In the genomic region with DNA sequence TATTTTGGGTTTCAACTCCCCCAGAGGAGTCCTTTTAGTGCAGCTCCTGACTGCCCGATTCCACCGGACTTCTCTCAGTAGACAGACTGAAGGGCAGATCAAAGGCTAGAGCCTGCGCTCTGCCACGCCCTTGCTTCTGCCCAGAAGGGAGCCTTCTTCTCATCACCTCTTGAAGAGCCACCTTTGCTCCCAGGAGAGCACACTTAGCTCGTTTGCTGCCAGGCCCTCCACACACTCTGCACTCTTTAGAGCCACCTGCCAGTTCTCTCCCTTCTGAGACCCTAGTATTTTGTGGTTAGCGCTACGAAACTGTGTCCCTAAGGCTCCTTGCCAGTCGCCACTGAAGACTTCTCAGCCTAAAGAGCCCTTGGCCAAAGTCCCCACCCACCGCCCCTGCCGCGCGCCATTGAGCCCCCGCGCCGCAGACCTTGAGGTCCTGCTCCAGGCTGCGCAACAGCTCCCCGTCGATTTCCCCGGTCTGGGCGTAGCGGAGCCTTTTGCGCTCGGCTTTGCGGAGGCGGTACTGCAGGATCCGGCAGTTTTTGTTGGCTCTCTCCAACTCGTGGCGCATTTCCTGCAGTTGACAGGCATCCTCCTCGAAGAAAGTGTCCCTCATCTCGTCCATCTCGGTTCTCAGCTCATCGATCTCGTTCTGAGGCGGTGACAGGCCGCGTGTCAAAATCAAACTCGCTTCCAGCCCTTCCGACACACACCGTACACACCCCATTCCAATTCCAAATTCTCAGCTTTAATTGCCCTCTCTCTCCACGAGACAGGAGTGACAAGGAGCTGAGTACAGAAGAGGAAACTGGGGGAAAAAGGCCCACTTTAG, we compare ENCODE assay signal across 1 cellular context.
TF ChIP-seq lines count a peak whose summit lies in the region.

No MANE protein-coding gene starts in this region.

TF ChIP-seq in H1, 55 proteins besides CTCF, POLR2A, EP300 and RAD21 (continued from another document):
- no peak for TF ChIP-seq TAF1 (IDR thresholded peaks at IDR 0.05; ENCODE audit: low read depth, low read length)
- TF ChIP-seq GTF2F1 (IDR thresholded peaks at IDR 0.05; ENCODE audit: borderline replicate concordance, low read depth, low read length), result no peak
- no peak for TF ChIP-seq FOSL1 (IDR thresholded peaks at IDR 0.05; ENCODE audit: insufficient read depth, low read depth, low read length)
- no peak for TF ChIP-seq NRF1 (IDR thresholded peaks at IDR 0.05; ENCODE audit: low read depth, low read length)
- no peak for TF ChIP-seq PHF8 (conservative IDR thresholded peaks at IDR 0.05; ENCODE audit: low read depth, low read length)
- TF ChIP-seq POLR2AphosphoS5 (IDR thresholded peaks at IDR 0.05; ENCODE audit: low read depth, low read length), result no peak; the same call in 1 of the 2 replicates
- TF ChIP-seq RXRA (IDR thresholded peaks at IDR 0.05; ENCODE audit: insufficient read depth, low read depth, low read length), result no peak
- peak; percentile 36 for TF ChIP-seq RNF2 (IDR thresholded peaks at IDR 0.05; ENCODE audit: borderline replicate concordance, low read depth, low read length, missing control alignments, poor library complexity, severe bottlenecking)
- peak; percentile 25; the same call in 1 of the 2 replicates for TF ChIP-seq YY1 (IDR thresholded peaks at IDR 0.05; ENCODE audit: low read depth, low read length)
- TF ChIP-seq EGR1 (IDR thresholded peaks at IDR 0.05; ENCODE audit: borderline replicate concordance, low read depth, low read length), result peak; percentile 81; the same call in 1 of the 2 replicates
- no peak for TF ChIP-seq CHD2 (IDR thresholded peaks at IDR 0.05; ENCODE audit: low read length)
- no peak for TF ChIP-seq HDAC6 (IDR thresholded peaks at IDR 0.05; ENCODE audit: low read depth, low read length)
- TF ChIP-seq SRF (IDR thresholded peaks at IDR 0.05; ENCODE audit: low read depth, low read length), result no peak
- no peak for TF ChIP-seq BACH1 (IDR thresholded peaks at IDR 0.05; ENCODE audit: low read length)
- no peak for TF ChIP-seq MAFK (IDR thresholded peaks at IDR 0.05; ENCODE audit: low read depth, low read length)
- TF ChIP-seq SP4 (IDR thresholded peaks at IDR 0.05; ENCODE audit: low read length), result no peak
- TF ChIP-seq CBX5 (IDR thresholded peaks at IDR 0.05; ENCODE audit: low read depth, low read length), result no peak
- TF ChIP-seq SUZ12 (IDR thresholded peaks at IDR 0.05; ENCODE audit: low read length), result no peak; the same call in 1 of the 2 replicates
- TF ChIP-seq KDM1A (IDR thresholded peaks at IDR 0.05; ENCODE audit: borderline replicate concordance, low read length), result no peak
- TF ChIP-seq TAF7 (optimal IDR thresholded peaks at IDR 0.05; ENCODE audit: borderline replicate concordance, low read depth, low read length), result no peak
- TF ChIP-seq, protein P1, sequence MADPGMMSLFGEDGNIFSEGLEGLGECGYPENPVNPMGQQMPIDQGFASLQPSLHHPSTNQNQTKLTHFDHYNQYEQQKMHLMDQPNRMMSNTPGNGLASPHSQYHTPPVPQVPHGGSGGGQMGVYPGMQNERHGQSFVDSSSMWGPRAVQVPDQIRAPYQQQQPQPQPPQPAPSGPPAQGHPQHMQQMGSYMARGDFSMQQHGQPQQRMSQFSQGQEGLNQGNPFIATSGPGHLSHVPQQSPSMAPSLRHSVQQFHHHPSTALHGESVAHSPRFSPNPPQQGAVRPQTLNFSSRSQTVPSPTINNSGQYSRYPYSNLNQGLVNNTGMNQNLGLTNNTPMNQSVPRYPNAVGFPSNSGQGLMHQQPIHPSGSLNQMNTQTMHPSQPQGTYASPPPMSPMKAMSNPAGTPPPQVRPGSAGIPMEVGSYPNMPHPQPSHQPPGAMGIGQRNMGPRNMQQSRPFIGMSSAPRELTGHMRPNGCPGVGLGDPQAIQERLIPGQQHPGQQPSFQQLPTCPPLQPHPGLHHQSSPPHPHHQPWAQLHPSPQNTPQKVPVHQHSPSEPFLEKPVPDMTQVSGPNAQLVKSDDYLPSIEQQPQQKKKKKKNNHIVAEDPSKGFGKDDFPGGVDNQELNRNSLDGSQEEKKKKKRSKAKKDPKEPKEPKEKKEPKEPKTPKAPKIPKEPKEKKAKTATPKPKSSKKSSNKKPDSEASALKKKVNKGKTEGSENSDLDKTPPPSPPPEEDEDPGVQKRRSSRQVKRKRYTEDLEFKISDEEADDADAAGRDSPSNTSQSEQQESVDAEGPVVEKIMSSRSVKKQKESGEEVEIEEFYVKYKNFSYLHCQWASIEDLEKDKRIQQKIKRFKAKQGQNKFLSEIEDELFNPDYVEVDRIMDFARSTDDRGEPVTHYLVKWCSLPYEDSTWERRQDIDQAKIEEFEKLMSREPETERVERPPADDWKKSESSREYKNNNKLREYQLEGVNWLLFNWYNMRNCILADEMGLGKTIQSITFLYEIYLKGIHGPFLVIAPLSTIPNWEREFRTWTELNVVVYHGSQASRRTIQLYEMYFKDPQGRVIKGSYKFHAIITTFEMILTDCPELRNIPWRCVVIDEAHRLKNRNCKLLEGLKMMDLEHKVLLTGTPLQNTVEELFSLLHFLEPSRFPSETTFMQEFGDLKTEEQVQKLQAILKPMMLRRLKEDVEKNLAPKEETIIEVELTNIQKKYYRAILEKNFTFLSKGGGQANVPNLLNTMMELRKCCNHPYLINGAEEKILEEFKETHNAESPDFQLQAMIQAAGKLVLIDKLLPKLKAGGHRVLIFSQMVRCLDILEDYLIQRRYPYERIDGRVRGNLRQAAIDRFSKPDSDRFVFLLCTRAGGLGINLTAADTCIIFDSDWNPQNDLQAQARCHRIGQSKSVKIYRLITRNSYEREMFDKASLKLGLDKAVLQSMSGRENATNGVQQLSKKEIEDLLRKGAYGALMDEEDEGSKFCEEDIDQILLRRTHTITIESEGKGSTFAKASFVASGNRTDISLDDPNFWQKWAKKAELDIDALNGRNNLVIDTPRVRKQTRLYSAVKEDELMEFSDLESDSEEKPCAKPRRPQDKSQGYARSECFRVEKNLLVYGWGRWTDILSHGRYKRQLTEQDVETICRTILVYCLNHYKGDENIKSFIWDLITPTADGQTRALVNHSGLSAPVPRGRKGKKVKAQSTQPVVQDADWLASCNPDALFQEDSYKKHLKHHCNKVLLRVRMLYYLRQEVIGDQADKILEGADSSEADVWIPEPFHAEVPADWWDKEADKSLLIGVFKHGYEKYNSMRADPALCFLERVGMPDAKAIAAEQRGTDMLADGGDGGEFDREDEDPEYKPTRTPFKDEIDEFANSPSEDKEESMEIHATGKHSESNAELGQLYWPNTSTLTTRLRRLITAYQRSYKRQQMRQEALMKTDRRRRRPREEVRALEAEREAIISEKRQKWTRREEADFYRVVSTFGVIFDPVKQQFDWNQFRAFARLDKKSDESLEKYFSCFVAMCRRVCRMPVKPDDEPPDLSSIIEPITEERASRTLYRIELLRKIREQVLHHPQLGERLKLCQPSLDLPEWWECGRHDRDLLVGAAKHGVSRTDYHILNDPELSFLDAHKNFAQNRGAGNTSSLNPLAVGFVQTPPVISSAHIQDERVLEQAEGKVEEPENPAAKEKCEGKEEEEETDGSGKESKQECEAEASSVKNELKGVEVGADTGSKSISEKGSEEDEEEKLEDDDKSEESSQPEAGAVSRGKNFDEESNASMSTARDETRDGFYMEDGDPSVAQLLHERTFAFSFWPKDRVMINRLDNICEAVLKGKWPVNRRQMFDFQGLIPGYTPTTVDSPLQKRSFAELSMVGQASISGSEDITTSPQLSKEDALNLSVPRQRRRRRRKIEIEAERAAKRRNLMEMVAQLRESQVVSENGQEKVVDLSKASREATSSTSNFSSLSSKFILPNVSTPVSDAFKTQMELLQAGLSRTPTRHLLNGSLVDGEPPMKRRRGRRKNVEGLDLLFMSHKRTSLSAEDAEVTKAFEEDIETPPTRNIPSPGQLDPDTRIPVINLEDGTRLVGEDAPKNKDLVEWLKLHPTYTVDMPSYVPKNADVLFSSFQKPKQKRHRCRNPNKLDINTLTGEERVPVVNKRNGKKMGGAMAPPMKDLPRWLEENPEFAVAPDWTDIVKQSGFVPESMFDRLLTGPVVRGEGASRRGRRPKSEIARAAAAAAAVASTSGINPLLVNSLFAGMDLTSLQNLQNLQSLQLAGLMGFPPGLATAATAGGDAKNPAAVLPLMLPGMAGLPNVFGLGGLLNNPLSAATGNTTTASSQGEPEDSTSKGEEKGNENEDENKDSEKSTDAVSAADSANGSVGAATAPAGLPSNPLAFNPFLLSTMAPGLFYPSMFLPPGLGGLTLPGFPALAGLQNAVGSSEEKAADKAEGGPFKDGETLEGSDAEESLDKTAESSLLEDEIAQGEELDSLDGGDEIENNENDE (IDR thresholded peaks at IDR 0.05; ENCODE audit: insufficient replicate concordance, low read length), result no peak
- no peak for TF ChIP-seq CREB1 (IDR thresholded peaks at IDR 0.05)
- TF ChIP-seq GABPA (IDR thresholded peaks at IDR 0.05; ENCODE audit: borderline replicate concordance, insufficient read depth, low read length), result no peak
- TF ChIP-seq JUN (IDR thresholded peaks at IDR 0.05; ENCODE audit: low read depth, low read length), result no peak
- TF ChIP-seq CHD1 (IDR thresholded peaks at IDR 0.05; ENCODE audit: low read depth, low read length), result no peak
- no peak; a peak in 1 of 4 replicates for TF ChIP-seq HDAC2 (IDR thresholded peaks at IDR 0.05; ENCODE audit: borderline replicate concordance in 1 of 2, low read depth in 2 of 2, low read length in 2 of 2)
- no peak for TF ChIP-seq ZNF274 (IDR thresholded peaks at IDR 0.05; ENCODE audit: borderline replicate concordance, extremely low read depth, low read length)
- peak; percentile 49 for TF ChIP-seq SAP30 (IDR thresholded peaks at IDR 0.05; ENCODE audit: insufficient read depth, insufficient replicate concordance, low read length)
- no peak for TF ChIP-seq KDM5A (IDR thresholded peaks at IDR 0.05; ENCODE audit: low read length)
- TF ChIP-seq, protein P2, sequence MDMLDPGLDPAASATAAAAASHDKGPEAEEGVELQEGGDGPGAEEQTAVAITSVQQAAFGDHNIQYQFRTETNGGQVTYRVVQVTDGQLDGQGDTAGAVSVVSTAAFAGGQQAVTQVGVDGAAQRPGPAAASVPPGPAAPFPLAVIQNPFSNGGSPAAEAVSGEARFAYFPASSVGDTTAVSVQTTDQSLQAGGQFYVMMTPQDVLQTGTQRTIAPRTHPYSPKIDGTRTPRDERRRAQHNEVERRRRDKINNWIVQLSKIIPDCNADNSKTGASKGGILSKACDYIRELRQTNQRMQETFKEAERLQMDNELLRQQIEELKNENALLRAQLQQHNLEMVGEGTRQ (IDR thresholded peaks at IDR 0.05; ENCODE audit: low read length), result no peak
- peak in 1 of 2 experiments; percentile 71; a peak in 1 of 4 replicates for TF ChIP-seq SIN3A (conservative IDR thresholded peaks at IDR 0.05 in 1 of 2, IDR thresholded peaks at IDR 0.05 in 1 of 2; ENCODE audit: low read depth in 1 of 2, low read length in 2 of 2)
- no peak for TF ChIP-seq RBBP5 (IDR thresholded peaks at IDR 0.05; ENCODE audit: borderline replicate concordance, low read depth, low read length)
- no peak for TF ChIP-seq BRCA1 (IDR thresholded peaks at IDR 0.05; ENCODE audit: low read depth, low read length)
- no peak for TF ChIP-seq ASH2L (IDR thresholded peaks at IDR 0.05; ENCODE audit: low read length)
- no peak for TF ChIP-seq CTBP2 (IDR thresholded peaks at IDR 0.05; ENCODE audit: borderline replicate concordance, insufficient read depth, insufficient read length, low read length)
- TF ChIP-seq BCL11A (IDR thresholded peaks at IDR 0.05; ENCODE audit: low read depth in 2 of 2, low read length in 2 of 2), result no peak
- TF ChIP-seq, protein P3, sequence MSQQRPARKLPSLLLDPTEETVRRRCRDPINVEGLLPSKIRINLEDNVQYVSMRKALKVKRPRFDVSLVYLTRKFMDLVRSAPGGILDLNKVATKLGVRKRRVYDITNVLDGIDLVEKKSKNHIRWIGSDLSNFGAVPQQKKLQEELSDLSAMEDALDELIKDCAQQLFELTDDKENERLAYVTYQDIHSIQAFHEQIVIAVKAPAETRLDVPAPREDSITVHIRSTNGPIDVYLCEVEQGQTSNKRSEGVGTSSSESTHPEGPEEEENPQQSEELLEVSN (IDR thresholded peaks at IDR 0.05), result 0 out of 2 replicates have a peak, but pooled peaks have one; percentile 9
- TF ChIP-seq NANOG (IDR thresholded peaks at IDR 0.05; ENCODE audit: insufficient read depth, low read depth, low read length, poor library complexity, severe bottlenecking), result no peak
- no peak for TF ChIP-seq SP1 (IDR thresholded peaks at IDR 0.05; ENCODE audit: low read depth, low read length)
- TF ChIP-seq, protein P4, sequence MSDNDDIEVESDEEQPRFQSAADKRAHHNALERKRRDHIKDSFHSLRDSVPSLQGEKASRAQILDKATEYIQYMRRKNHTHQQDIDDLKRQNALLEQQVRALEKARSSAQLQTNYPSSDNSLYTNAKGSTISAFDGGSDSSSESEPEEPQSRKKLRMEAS (IDR thresholded peaks at IDR 0.05), result peak; percentile 63; the same call in 1 of the 2 replicates
- no peak for TF ChIP-seq SIRT6 (IDR thresholded peaks at IDR 0.05; ENCODE audit: low read length)
- no peak for TF ChIP-seq POU5F1 (IDR thresholded peaks at IDR 0.05; ENCODE audit: low read depth, low read length)
- no peak for TF ChIP-seq TCF12 (IDR thresholded peaks at IDR 0.05; ENCODE audit: low read depth, low read length)
- no peak for TF ChIP-seq TEAD4 (IDR thresholded peaks at IDR 0.05; ENCODE audit: low read depth, low read length)
- no peak for TF ChIP-seq KDM4A (IDR thresholded peaks at IDR 0.05; ENCODE audit: low read depth, low read length, severe bottlenecking)
- TF ChIP-seq CEBPB (IDR thresholded peaks at IDR 0.05; ENCODE audit: low read depth, low read length), result no peak
- no peak for TF ChIP-seq SP2 (IDR thresholded peaks at IDR 0.05; ENCODE audit: low read length)
- no peak for TF ChIP-seq TBP (IDR thresholded peaks at IDR 0.05; ENCODE audit: low read depth, low read length)
- TF ChIP-seq JUND (IDR thresholded peaks at IDR 0.05; ENCODE audit: low read length), result no peak
TF ChIP-seq in H1: peak in this region for 7.
